Comparison of ENCODE assay signal across 8 cellular contexts in genomic region chr4:42398448-42399355, GRCh38. TPM values are rescaled to one million over a fixed set of nuclear protein-coding genes. Genes with fewer than 3 reads are reported as not detected.
DNase-seq lines count a peak whose midpoint lies in the region; ATAC-seq and TF ChIP-seq lines count a peak whose summit lies in the region.

No MANE protein-coding gene starts in this region.

- no peaks in the 10 kb centered on the region for H3K9me3 ChIP-seq in Peyer's patch

- H3K36me3 ChIP-seq in Peyer's patch, result no peaks in the 10 kb centered on the region

- DNase-seq in Peyer's patch (no peak), Right ventricle myocardium superior (no peak), sciatic nerve (ENCODE audit: low spot score) (no peak), NOMO-1 treated with DMSO at 0.1 percent for 48 hours (lab: John Stamatoyannopoulos, UW; ENCODE audit: unreplicated experiment) (no peak), GM10266 (ENCODE audit: extremely low spot score) (no peak)

- no peak for TF ChIP-seq POLR2A in Peyer's patch (IDR thresholded peaks at IDR 0.05)

- peaks cover 0 to 18% of the 10 kb centered on the region in 2 donors for H3K27me3 ChIP-seq in Peyer's patch

- peak overlapping the region in 2 of 4 donors; percentile 21 to 66 for H3K27ac ChIP-seq in Peyer's patch

- peak; percentile 5 for ATAC-seq in Right ventricle myocardium superior (ENCODE audit: poor library complexity)
- ATAC-seq in sciatic nerve, result peak; percentile 68
- no peak for ATAC-seq in HG03097 (IDR thresholded peaks at IDR 0.05; ENCODE audit: low FRiP score, unreplicated experiment)
- no peak for ATAC-seq in GM18909 (IDR thresholded peaks at IDR 0.05; ENCODE audit: poor library complexity, unreplicated experiment)

- intact Hi-C loops in Right ventricle myocardium superior (cut with DNase I), result no loop called here
- intact Hi-C loops in sciatic nerve (cut with DNase I), result no loop called here

- no peak for TF ChIP-seq CTCF in GM12875 (IDR thresholded peaks at IDR 0.05; ENCODE audit: borderline replicate concordance, insufficient read depth, low read depth, low read length)
- no peak for TF ChIP-seq CTCF in Peyer's patch (IDR thresholded peaks at IDR 0.05)
- TF ChIP-seq CTCF in GM10266 (IDR thresholded peaks at IDR 0.05; ENCODE audit: control insufficient read depth, insufficient read depth, low read depth, missing control alignments), result no peak

- peaks cover 0 to 29% (median 11%) of the 10 kb centered on the region in 4 donors for H3K4me1 ChIP-seq in Peyer's patch

- peak overlapping the region; percentile 99 for H3K4me3 ChIP-seq in GM12875 (ENCODE audit: low read depth, low read length)
- H3K4me3 ChIP-seq in Peyer's patch, result peak overlapping the region; percentile 33 to 57 (median 52)

RNA-seq across cellular contexts. Expression of gene SHISA3, which starts 1.4 kb away (rescaled TPM):
- total RNA-seq in Peyer's patch (1 to 10 TPM; 1.2 to 5.8 (median 1.5) TPM), Right ventricle myocardium superior (6.7 TPM), sciatic nerve (12.8 TPM)

Comparison
In these comparisons a context has a peak if more than half of its experiments do, and no peak if none do; other contexts are left out.
1. ATAC-seq: peak in Right ventricle myocardium superior (single experiment) and sciatic nerve (single experiment); none in HG03097 (single experiment) and GM18909 (single experiment).